Comparison of ENCODE assay signal across 8 cellular contexts in the genomic region with DNA sequence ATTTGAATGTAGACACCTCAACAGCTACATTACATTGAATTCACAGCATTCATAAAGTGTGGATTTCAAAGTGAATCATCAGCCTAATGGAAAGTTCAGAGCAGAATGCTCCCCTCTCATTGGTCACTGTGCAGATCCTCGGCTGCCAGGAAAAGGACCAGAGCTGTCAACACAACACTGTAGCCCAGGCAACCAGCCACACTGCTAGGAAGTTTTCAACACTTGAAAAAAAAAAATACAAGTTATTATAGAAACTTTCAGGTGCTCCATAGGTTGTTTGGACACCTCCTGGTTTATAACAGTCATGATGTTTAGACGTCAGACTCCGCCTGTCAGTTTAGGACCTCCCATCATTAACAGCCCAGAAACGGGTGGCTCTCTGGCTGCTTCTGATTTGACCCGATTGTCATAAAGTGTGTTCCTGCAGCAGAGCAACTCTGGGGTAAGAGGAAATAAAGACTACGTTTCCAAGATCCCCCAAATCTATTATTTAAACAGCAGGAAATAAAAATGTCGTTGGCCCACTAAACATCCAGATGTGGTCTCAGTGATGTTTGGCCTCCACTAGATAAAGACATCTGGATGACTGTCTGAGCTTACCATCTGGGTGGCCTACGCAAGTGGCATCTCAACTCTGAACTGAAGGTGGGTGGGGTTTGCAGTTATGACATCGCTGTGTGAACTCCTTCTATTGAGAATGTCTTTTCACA.
DNase-seq lines count a peak whose midpoint lies in the region; ATAC-seq and TF ChIP-seq lines count a peak whose summit lies in the region.

No MANE protein-coding gene starts in this region.

- no peak for TF ChIP-seq CTCF in HFFc6 (IDR thresholded peaks at IDR 0.05)

- H3K27me3 Mint-ChIP-seq in HFFc6 (ENCODE audit: insufficient read depth) = no peaks in the 10 kb centered on the region; the same call in 1 of the 2 replicates
- no peaks in the 10 kb centered on the region for H3K27me3 Mint-ChIP-seq in T-helper 2 cell treated with Interferon-gamma antibody and Interleukin-4, amounts not matched to agents 5 μg/mL and 100 μg/mL, for 36 hours (ENCODE audit: low read depth)

- H3K9me3 Mint-ChIP-seq in HFFc6 = no peaks in the 10 kb centered on the region
- H3K9me3 Mint-ChIP-seq in T-helper 2 cell treated with Interferon-gamma antibody and Interleukin-4, amounts not matched to agents 5 μg/mL and 100 μg/mL, for 36 hours = peaks cover 24% of the 10 kb centered on the region

- no peak for ATAC-seq in GM19023 (IDR thresholded peaks at IDR 0.05; ENCODE audit: unreplicated experiment)

- H3K36me3 Mint-ChIP-seq in HFFc6 (ENCODE audit: low read depth) = peaks cover 4% of the 10 kb centered on the region; the same call in 1 of the 2 replicates
- H3K36me3 Mint-ChIP-seq in T-helper 2 cell treated with Interferon-gamma antibody and Interleukin-4, amounts not matched to agents 5 μg/mL and 100 μg/mL, for 36 hours (ENCODE audit: low read depth) = peaks cover 14% of the 10 kb centered on the region

- H3K4me1 Mint-ChIP-seq in HFFc6 (ENCODE audit: low read depth) = peaks cover 59% of the 10 kb centered on the region
- peaks cover 57% of the 10 kb centered on the region for H3K4me1 Mint-ChIP-seq in T-helper 2 cell treated with Interferon-gamma antibody and Interleukin-4, amounts not matched to agents 5 μg/mL and 100 μg/mL, for 36 hours (ENCODE audit: low read depth)

- peak overlapping the region; percentile 78 for H3K27ac Mint-ChIP-seq in HFFc6
- peak overlapping the region; percentile 31 for H3K27ac Mint-ChIP-seq in T-helper 2 cell treated with Interferon-gamma antibody and Interleukin-4, amounts not matched to agents 5 μg/mL and 100 μg/mL, for 36 hours

- DNase-seq in HFFc6 = peak; percentile 87
- DNase-seq in T-helper 2 cell treated with Interferon-gamma antibody and Interleukin-4, amounts not matched to agents 5 μg/mL and 100 μg/mL, for 36 hours (ENCODE audit: low spot score) = peak; percentile 31
- DNase-seq in fibroblast of peridontal ligament (ENCODE audit: extremely low read depth) = peak; percentile 58
- peak; percentile 98 for DNase-seq in renal cortical epithelial cell (ENCODE audit: low read depth)
- DNase-seq in Kasumi-1 (lab: John Stamatoyannopoulos, UW) = no peak
- no peak for DNase-seq in midbrain (lab: John Stamatoyannopoulos, UW)
- DNase-seq in DMS114 treated with DMSO at 0.1 percent for 48 hours (lab: John Stamatoyannopoulos, UW; ENCODE audit: unreplicated experiment) = no peak

- no peak overlapping the region for H3K4me3 Mint-ChIP-seq in HFFc6
- H3K4me3 Mint-ChIP-seq in T-helper 2 cell treated with Interferon-gamma antibody and Interleukin-4, amounts not matched to agents 5 μg/mL and 100 μg/mL, for 36 hours = peak overlapping the region; percentile 29

Comparison
In these comparisons a context has a peak if more than half of its experiments do, and no peak if none do; other contexts are left out.
1. DNase-seq: peak in HFFc6 (single experiment), T-helper 2 cell treated with Interferon-gamma antibody and Interleukin-4, amounts not matched to agents 5 μg/mL and 100 μg/mL, for 36 hours (single experiment), fibroblast of peridontal ligament (single experiment) and renal cortical epithelial cell (single experiment); none in Kasumi-1 (0 of 2), midbrain (single experiment) and DMS114 treated with DMSO at 0.1 percent for 48 hours (single experiment).